In the genomic region with DNA sequence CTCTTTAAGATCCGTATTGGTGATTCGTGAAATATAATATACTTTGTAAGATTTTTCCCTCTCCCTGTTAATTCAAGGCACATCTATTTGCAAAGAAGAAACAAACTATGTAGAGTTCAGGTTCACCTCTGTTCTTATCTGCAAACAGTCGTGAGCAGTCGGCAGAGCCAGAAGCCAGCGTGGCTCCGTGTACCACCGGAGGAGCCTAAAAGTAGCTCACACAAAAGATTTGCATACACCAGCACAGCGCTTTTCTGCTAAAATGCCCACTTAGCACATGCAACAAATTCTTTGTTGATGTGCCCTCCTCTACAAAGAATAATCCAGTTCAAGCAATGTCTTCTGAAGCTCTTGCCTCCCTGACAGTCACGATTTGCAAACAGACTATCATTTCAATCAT, we compare ENCODE assay signal across 28 cellular contexts.
"Had no signal": no experiment of that assay in that cellular context is flagged by ENCODE, and none has a peak within 500 bp of the region (broad histone marks: within the 10 kb centered on the region; RNA-seq: fewer than 3 reads in every experiment).

No MANE protein-coding gene starts in this region.

- H3K4me1 Mint-ChIP-seq: naive thymus-derived CD4-positive, alpha-beta T cell; stimulated activated effector memory CD8-positive, alpha-beta T cell treated with anti-CD3 and anti-CD28 coated beads, Interleukin-12 subunit alpha, Interleukin-12 subunit beta, amount 100 ng/mL, for 72 hours had no signal

- H3K27ac ChIP-seq: coronary artery, esophagus muscularis mucosa, foreskin keratinocyte, gastroesophageal sphincter, heart right ventricle, left lung, neutrophil, pancreas, right lobe of liver, stomach, thyroid gland had no signal

- H3K4me3 ChIP-seq: coronary artery, esophagus muscularis mucosa, gastroesophageal sphincter, heart right ventricle, left lung, pancreas, right lobe of liver, smooth muscle cell, stomach, thyroid gland had no signal

- DNase-seq: dermis blood vessel endothelial cell; effector memory CD4-positive, alpha-beta T cell; foreskin keratinocyte; heart right ventricle; hippocampal formation; left cardiac atrium; mesenchymal stem cell; midbrain; naive thymus-derived CD4-positive, alpha-beta T cell; nephron progenitor cell; pancreas; right lobe of liver; stimulated activated CD4-positive, alpha-beta T cell treated with anti-CD3 and anti-CD28 coated beads, Interleukin-12 subunit alpha, Interleukin-12 subunit beta, amount 100 ng/mL, for 4 hours; stimulated activated CD4-positive, alpha-beta T cell treated with anti-CD3 and anti-CD28 coated beads, Interleukin-1b, Interleukin-23, amount 100 ng/mL, for 48 hours; stimulated activated CD4-positive, alpha-beta T cell treated with anti-CD3 and anti-CD28 coated beads, Interleukin-4, amount 100 ng/mL, for 1 hour; stimulated activated naive CD4-positive, alpha-beta T cell treated with Interleukin-2 at 50 U/mL for 16 hours; stomach; thyroid gland had no signal

- FAIRE-seq: endothelial cell of umbilical vein, islet of Langerhans, pancreas had no signal

- H3K36me3 ChIP-seq: esophagus muscularis mucosa, gastroesophageal sphincter, heart right ventricle, left lung, neutrophil, pancreas, right lobe of liver, stomach, thyroid gland had no signal

- H3K4me3 Mint-ChIP-seq: naive thymus-derived CD4-positive, alpha-beta T cell; nephron progenitor cell; stimulated activated effector memory CD8-positive, alpha-beta T cell treated with anti-CD3 and anti-CD28 coated beads, Interleukin-12 subunit alpha, Interleukin-12 subunit beta, amount 100 ng/mL, for 72 hours; type B pancreatic cell had no signal

- H3K27ac Mint-ChIP-seq: naive thymus-derived CD4-positive, alpha-beta T cell; stimulated activated effector memory CD8-positive, alpha-beta T cell treated with anti-CD3 and anti-CD28 coated beads, Interleukin-12 subunit alpha, Interleukin-12 subunit beta, amount 100 ng/mL, for 72 hours; type B pancreatic cell had no signal

- H3K9me3 Mint-ChIP-seq: nephron progenitor cell; stimulated activated effector memory CD8-positive, alpha-beta T cell treated with anti-CD3 and anti-CD28 coated beads, Interleukin-12 subunit alpha, Interleukin-12 subunit beta, amount 100 ng/mL, for 72 hours; type B pancreatic cell had no signal

- H3K36me3 Mint-ChIP-seq: naive thymus-derived CD4-positive, alpha-beta T cell; stimulated activated effector memory CD8-positive, alpha-beta T cell treated with anti-CD3 and anti-CD28 coated beads, Interleukin-12 subunit alpha, Interleukin-12 subunit beta, amount 100 ng/mL, for 72 hours; type B pancreatic cell had no signal

- H3K4me2 ChIP-seq: smooth muscle cell had no signal

- H3K9me3 ChIP-seq: esophagus muscularis mucosa, gastroesophageal sphincter, heart right ventricle, left lung, neutrophil, pancreas, right lobe of liver, stomach, thyroid gland had no signal

- H3K27me3 Mint-ChIP-seq: naive thymus-derived CD4-positive, alpha-beta T cell had no signal

- H3K4me1 ChIP-seq: esophagus muscularis mucosa, gastroesophageal sphincter, left lung, right lobe of liver, thyroid gland had no signal

- H3K27me3 ChIP-seq: esophagus muscularis mucosa, foreskin keratinocyte, gastroesophageal sphincter, left lung, neutrophil, pancreas, right lobe of liver, stomach, thyroid gland had no signal

- ATAC-seq: foreskin keratinocyte; gastroesophageal sphincter; heart right ventricle; left cardiac atrium; left lung; naive thymus-derived CD4-positive, alpha-beta T cell; pancreas; right lobe of liver; stimulated activated effector memory CD8-positive, alpha-beta T cell treated with anti-CD3 and anti-CD28 coated beads, Interleukin-12 subunit alpha, Interleukin-12 subunit beta, amount 100 ng/mL, for 72 hours had no signal
